2 cellular contexts compared by ENCODE assay signal in the genomic region with DNA sequence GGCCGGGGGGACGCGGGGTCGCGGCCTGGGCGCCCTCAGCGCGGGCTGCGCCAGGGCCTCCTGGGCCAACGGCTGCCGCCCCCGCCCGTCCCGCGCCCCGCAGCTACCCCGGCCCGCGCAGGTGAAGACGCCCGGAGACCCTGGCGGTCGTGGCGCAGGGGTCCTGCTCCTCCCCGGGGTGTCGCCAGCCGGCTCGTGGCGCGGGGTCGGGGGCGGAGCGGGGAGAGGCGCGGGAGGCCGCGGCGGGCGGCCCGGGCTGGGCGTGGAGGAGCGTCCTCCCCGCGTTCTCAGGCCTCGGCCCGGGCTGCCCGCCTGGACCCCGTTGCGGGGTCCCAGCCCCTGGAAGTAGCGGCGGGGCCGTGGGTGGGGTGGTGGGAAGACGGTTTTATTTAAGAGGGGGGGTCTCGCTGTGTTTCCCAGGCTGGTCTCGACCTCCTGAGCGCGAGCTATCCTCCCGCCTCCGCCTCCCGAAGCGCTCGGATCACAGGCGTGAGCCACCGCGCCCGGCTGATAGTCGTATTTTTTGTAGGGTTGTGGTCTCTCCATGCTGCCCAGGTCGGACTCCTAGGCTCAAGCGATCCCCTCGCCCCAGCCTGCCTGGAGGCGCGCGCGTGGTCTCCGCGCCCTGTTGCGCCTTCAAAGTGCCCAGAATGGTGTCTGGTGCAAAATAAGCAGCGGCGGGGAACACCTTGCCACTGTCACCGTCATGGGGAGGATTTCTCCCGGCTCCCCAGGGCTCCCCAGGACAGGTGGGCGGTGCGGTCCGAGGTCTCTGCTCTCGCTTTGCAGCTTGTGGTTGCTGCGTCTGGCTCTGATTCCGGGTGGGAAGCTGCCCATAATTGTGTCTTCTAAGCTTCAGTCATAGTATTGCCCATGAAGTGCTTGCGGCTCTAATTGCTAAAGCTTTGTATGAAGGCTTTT.
TF ChIP-seq lines count a peak whose summit lies in the region.

No MANE protein-coding gene starts in this region.

TF ChIP-seq in SK-N-SH, 30 proteins besides CTCF, POLR2A, EP300 and RAD21 (continued from another document):
- TF ChIP-seq, protein P1, sequence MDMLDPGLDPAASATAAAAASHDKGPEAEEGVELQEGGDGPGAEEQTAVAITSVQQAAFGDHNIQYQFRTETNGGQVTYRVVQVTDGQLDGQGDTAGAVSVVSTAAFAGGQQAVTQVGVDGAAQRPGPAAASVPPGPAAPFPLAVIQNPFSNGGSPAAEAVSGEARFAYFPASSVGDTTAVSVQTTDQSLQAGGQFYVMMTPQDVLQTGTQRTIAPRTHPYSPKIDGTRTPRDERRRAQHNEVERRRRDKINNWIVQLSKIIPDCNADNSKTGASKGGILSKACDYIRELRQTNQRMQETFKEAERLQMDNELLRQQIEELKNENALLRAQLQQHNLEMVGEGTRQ (IDR thresholded peaks at IDR 0.05; ENCODE audit: borderline replicate concordance, low read depth, low read length), result no peak

TF ChIP-seq in SK-N-SH treated with all-trans-retinoic acid at 6 μM for 48 hours, 23 proteins besides CTCF, POLR2A, EP300 and RAD21 (continued from another document):
- no peak for TF ChIP-seq POU6F1 (CRISPR knock-in tag; IDR thresholded peaks at IDR 0.05; ENCODE audit: borderline replicate concordance, low read depth)
- TF ChIP-seq ZNF8 (CRISPR knock-in tag; IDR thresholded peaks at IDR 0.05), result no peak
